ENCODE assay signal across 20 cellular contexts in genomic region chr2:235707411-235708096, GRCh38.
DNase-seq lines count a peak whose midpoint lies in the region; ATAC-seq, FAIRE-seq and TF ChIP-seq lines count a peak whose summit lies in the region.
"Had no signal": no experiment of that assay in that cellular context is flagged by ENCODE, and none has a peak within 500 bp of the region (broad histone marks: within the 10 kb centered on the region; RNA-seq: fewer than 3 reads in every experiment).

No MANE protein-coding gene starts in this region.

- H3K4me1 ChIP-seq in astrocyte (ENCODE audit: insufficient read depth, low read length) = peaks cover 22% of the 10 kb centered on the region

- DNase-seq in HUDEP-2 (lab: John Stamatoyannopoulos, UW; ENCODE audit: unreplicated experiment in 76 of 76) = peak in 57 of 76 experiments; percentile 5 to 69 (median 36)
- no peak for DNase-seq in astrocyte (ENCODE audit: low read depth)
- DNase-seq in natural killer cell = no peak
- DNase-seq in type B pancreatic cell (ENCODE audit: extremely low spot score, unreplicated experiment) = no peak
- DNase-seq in GF-D8 (lab: John Stamatoyannopoulos, UW) = no peak
- DNase-seq in stimulated activated CD4-positive, alpha-beta T cell treated with anti-CD3 and anti-CD28 coated beads, Interleukin-2, amount 100 ng/mL, for 48 hours = no peak
- DNase-seq: CD8-positive, alpha-beta memory T cell; EL; H7; MV-4-11; NCI-H1417; NCI-H1930; NCI-H2171; NCI-H446; NCI-H69; NK-92 treated with Interleukin-12 subunit alpha and Interleukin-12 subunit beta, amount 100 ng/mL, for 24 hours; OCI-M1; SW 1271 had no signal

- no peak for TF ChIP-seq CTCF in astrocyte (IDR thresholded peaks at IDR 0.05; ENCODE audit: insufficient read depth, low read depth, low read length)
- TF ChIP-seq CTCF in natural killer cell (IDR thresholded peaks at IDR 0.05) = no peak
- TF ChIP-seq CTCF in type B pancreatic cell (conservative IDR thresholded peaks at IDR 0.05) = no peak

- H3K36me3 Mint-ChIP-seq in astrocyte (ENCODE audit: low read depth, unreplicated experiment) = peaks cover 4% of the 10 kb centered on the region
- H3K36me3 Mint-ChIP-seq in natural killer cell = no peaks in the 10 kb centered on the region
- H3K36me3 Mint-ChIP-seq in type B pancreatic cell = peaks cover 18% of the 10 kb centered on the region
- H3K36me3 Mint-ChIP-seq: CD8-positive, alpha-beta memory T cell had no signal

- peak overlapping the region; percentile 34 for H3K27ac Mint-ChIP-seq in astrocyte (ENCODE audit: unreplicated experiment)
- H3K27ac Mint-ChIP-seq in natural killer cell = peak overlapping the region; percentile 3 to 40
- peak overlapping the region; percentile 98 for H3K27ac Mint-ChIP-seq in type B pancreatic cell

- H3K9me3 ChIP-seq in astrocyte (ENCODE audit: insufficient read depth, low read depth, low read length) = no peaks in the 10 kb centered on the region
- H3K9me3 ChIP-seq: SJSA1 had no signal

- H4K20me1 ChIP-seq in astrocyte (ENCODE audit: insufficient read depth, low read length) = peaks cover 47% of the 10 kb centered on the region

- H3K79me2 ChIP-seq in astrocyte (ENCODE audit: insufficient read depth, low read length) = peaks cover 4% of the 10 kb centered on the region

- H3K27me3 Mint-ChIP-seq in astrocyte (ENCODE audit: low read depth, unreplicated experiment) (no peaks in the 10 kb centered on the region), natural killer cell (ENCODE audit: low read depth in 2 of 2) (no peaks in the 10 kb centered on the region), type B pancreatic cell (no peaks in the 10 kb centered on the region)

- H3K9me3 Mint-ChIP-seq in astrocyte (ENCODE audit: unreplicated experiment) (peaks cover 1% of the 10 kb centered on the region), natural killer cell (no peaks in the 10 kb centered on the region), type B pancreatic cell (peaks cover 5% of the 10 kb centered on the region)
- H3K9me3 Mint-ChIP-seq: CD8-positive, alpha-beta memory T cell had no signal

- no peaks in the 10 kb centered on the region for H3K27me3 ChIP-seq in astrocyte (ENCODE audit: insufficient read depth, low read length)
- H3K27me3 ChIP-seq: SJSA1 had no signal

- no peak for FAIRE-seq in astrocyte (lab: Jason Lieb, UNC)

- no peak overlapping the region for H3K9ac ChIP-seq in astrocyte (ENCODE audit: low read length)

- no peak overlapping the region for H3K4me2 ChIP-seq in astrocyte (ENCODE audit: low read length)

- H3K4me1 Mint-ChIP-seq in astrocyte (ENCODE audit: low read depth, unreplicated experiment) (peaks cover 27% of the 10 kb centered on the region), natural killer cell (peaks cover 27 to 32% of the 10 kb centered on the region in 2 donors), type B pancreatic cell (ENCODE audit: unreplicated experiment) (peaks cover 28% of the 10 kb centered on the region)

- intact Hi-C loops in natural killer cell (cut with micrococcal nuclease) = no loop called here

- H3K4me3 ChIP-seq in astrocyte (ENCODE audit: insufficient read depth, low read depth, low read length) = no peak overlapping the region
- H3K4me3 ChIP-seq: SJSA1 had no signal

- H3K36me3 ChIP-seq in astrocyte (ENCODE audit: insufficient read depth, low read length) = no peaks in the 10 kb centered on the region

- H3K4me3 Mint-ChIP-seq in astrocyte (ENCODE audit: unreplicated experiment) = no peak overlapping the region
- H3K4me3 Mint-ChIP-seq in natural killer cell = no peak overlapping the region
- H3K4me3 Mint-ChIP-seq in type B pancreatic cell = peak overlapping the region; percentile 9
- H3K4me3 Mint-ChIP-seq: CD8-positive, alpha-beta memory T cell had no signal

- ATAC-seq in natural killer cell (no peak), HG02642 (IDR thresholded peaks at IDR 0.05; ENCODE audit: poor library complexity, unreplicated experiment) (no peak)

- no peak overlapping the region for H3K27ac ChIP-seq in astrocyte (ENCODE audit: low read depth, low read length)

- H2AFZ ChIP-seq in astrocyte (ENCODE audit: low read depth, low read length) = no peak overlapping the region

Comparison
In these comparisons a context has a peak if more than half of its experiments do, and no peak if none do; other contexts are left out.
1. DNase-seq: peak in HUDEP-2 (57 of 76); none in astrocyte (single experiment), natural killer cell (single experiment), type B pancreatic cell (single experiment), GF-D8 (single experiment) and stimulated activated CD4-positive, alpha-beta T cell treated with anti-CD3 and anti-CD28 coated beads, Interleukin-2, amount 100 ng/mL, for 48 hours (0 of 2).
2. H3K27ac Mint-ChIP-seq: peak in every context shown above with its lines; median percentile 98 in type B pancreatic cell; 34 in astrocyte; 22 in natural killer cell.